2 cellular contexts compared by ENCODE assay signal in the genomic region with DNA sequence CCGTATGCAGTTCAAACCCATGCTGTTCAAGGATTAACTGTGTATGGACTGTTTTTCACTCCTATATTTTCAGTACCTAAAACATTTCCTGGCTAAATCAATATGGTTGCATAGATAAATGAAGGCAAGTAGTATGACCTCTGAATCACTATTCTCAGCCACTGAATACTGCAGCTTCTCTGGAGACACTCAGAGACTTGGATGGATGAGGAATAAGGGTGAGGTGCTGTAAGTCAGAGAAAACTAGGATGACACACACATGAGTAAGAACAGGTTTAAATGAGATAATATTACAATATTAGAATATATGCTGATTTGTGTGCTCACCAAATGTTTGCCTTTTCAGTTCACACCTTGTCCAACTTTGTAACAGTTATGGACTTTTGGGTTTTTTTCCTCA.
TF ChIP-seq lines count a peak whose summit lies in the region.

No MANE protein-coding gene starts in this region.

TF ChIP-seq in HepG2, 621 proteins besides CTCF, POLR2A, EP300 and RAD21 (continues in another document):
- TF ChIP-seq, protein P1, sequence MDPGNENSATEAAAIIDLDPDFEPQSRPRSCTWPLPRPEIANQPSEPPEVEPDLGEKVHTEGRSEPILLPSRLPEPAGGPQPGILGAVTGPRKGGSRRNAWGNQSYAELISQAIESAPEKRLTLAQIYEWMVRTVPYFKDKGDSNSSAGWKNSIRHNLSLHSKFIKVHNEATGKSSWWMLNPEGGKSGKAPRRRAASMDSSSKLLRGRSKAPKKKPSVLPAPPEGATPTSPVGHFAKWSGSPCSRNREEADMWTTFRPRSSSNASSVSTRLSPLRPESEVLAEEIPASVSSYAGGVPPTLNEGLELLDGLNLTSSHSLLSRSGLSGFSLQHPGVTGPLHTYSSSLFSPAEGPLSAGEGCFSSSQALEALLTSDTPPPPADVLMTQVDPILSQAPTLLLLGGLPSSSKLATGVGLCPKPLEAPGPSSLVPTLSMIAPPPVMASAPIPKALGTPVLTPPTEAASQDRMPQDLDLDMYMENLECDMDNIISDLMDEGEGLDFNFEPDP (CRISPR knock-in tag; conservative IDR thresholded peaks at IDR 0.05) = no peak
- TF ChIP-seq NR2C2 (CRISPR knock-in tag; IDR thresholded peaks at IDR 0.05; ENCODE audit: borderline replicate concordance) = no peak
- TF ChIP-seq ZNF777 (CRISPR knock-in tag; IDR thresholded peaks at IDR 0.05) = no peak
- TF ChIP-seq BCL6 (CRISPR knock-in tag; IDR thresholded peaks at IDR 0.05) = no peak
- TF ChIP-seq, protein P2, sequence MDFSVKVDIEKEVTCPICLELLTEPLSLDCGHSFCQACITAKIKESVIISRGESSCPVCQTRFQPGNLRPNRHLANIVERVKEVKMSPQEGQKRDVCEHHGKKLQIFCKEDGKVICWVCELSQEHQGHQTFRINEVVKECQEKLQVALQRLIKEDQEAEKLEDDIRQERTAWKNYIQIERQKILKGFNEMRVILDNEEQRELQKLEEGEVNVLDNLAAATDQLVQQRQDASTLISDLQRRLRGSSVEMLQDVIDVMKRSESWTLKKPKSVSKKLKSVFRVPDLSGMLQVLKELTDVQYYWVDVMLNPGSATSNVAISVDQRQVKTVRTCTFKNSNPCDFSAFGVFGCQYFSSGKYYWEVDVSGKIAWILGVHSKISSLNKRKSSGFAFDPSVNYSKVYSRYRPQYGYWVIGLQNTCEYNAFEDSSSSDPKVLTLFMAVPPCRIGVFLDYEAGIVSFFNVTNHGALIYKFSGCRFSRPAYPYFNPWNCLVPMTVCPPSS (IDR thresholded peaks at IDR 0.05) = no peak
- TF ChIP-seq, protein P3, sequence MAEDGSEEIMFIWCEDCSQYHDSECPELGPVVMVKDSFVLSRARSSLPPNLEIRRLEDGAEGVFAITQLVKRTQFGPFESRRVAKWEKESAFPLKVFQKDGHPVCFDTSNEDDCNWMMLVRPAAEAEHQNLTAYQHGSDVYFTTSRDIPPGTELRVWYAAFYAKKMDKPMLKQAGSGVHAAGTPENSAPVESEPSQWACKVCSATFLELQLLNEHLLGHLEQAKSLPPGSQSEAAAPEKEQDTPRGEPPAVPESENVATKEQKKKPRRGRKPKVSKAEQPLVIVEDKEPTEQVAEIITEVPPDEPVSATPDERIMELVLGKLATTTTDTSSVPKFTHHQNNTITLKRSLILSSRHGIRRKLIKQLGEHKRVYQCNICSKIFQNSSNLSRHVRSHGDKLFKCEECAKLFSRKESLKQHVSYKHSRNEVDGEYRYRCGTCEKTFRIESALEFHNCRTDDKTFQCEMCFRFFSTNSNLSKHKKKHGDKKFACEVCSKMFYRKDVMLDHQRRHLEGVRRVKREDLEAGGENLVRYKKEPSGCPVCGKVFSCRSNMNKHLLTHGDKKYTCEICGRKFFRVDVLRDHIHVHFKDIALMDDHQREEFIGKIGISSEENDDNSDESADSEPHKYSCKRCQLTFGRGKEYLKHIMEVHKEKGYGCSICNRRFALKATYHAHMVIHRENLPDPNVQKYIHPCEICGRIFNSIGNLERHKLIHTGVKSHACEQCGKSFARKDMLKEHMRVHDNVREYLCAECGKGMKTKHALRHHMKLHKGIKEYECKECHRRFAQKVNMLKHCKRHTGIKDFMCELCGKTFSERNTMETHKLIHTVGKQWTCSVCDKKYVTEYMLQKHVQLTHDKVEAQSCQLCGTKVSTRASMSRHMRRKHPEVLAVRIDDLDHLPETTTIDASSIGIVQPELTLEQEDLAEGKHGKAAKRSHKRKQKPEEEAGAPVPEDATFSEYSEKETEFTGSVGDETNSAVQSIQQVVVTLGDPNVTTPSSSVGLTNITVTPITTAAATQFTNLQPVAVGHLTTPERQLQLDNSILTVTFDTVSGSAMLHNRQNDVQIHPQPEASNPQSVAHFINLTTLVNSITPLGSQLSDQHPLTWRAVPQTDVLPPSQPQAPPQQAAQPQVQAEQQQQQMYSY (CRISPR knock-in tag; IDR thresholded peaks at IDR 0.05) = no peak
- TF ChIP-seq RORA (CRISPR knock-in tag; IDR thresholded peaks at IDR 0.05) = no peak
- no peak for TF ChIP-seq SRY (CRISPR knock-in tag; IDR thresholded peaks at IDR 0.05)
- no peak for TF ChIP-seq FOXK2 (IDR thresholded peaks at IDR 0.05)
- TF ChIP-seq ZSCAN30 (CRISPR knock-in tag; IDR thresholded peaks at IDR 0.05) = no peak
- no peak for TF ChIP-seq SALL2 (CRISPR knock-in tag; IDR thresholded peaks at IDR 0.05)
- TF ChIP-seq, protein P4, sequence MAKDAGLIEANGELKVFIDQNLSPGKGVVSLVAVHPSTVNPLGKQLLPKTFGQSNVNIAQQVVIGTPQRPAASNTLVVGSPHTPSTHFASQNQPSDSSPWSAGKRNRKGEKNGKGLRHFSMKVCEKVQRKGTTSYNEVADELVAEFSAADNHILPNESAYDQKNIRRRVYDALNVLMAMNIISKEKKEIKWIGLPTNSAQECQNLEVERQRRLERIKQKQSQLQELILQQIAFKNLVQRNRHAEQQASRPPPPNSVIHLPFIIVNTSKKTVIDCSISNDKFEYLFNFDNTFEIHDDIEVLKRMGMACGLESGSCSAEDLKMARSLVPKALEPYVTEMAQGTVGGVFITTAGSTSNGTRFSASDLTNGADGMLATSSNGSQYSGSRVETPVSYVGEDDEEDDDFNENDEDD (CRISPR knock-in tag; IDR thresholded peaks at IDR 0.05; ENCODE audit: borderline replicate concordance) = no peak
- TF ChIP-seq, protein P5, sequence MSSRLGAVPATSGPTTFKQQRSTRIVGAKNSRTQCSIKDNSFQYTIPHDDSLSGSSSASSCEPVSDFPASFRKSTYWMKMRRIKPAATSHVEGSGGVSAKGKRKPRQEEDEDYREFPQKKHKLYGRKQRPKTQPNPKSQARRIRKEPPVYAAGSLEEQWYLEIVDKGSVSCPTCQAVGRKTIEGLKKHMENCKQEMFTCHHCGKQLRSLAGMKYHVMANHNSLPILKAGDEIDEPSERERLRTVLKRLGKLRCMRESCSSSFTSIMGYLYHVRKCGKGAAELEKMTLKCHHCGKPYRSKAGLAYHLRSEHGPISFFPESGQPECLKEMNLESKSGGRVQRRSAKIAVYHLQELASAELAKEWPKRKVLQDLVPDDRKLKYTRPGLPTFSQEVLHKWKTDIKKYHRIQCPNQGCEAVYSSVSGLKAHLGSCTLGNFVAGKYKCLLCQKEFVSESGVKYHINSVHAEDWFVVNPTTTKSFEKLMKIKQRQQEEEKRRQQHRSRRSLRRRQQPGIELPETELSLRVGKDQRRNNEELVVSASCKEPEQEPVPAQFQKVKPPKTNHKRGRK (CRISPR knock-in tag; IDR thresholded peaks at IDR 0.05) = no peak
- no peak for TF ChIP-seq GTF3A (CRISPR knock-in tag; conservative IDR thresholded peaks at IDR 0.05)

TF ChIP-seq in WTC11, 78 proteins besides CTCF, POLR2A, EP300 and RAD21:
- TF ChIP-seq GRHL2 (CRISPR knock-in tag; IDR thresholded peaks at IDR 0.05; ENCODE audit: insufficient replicate concordance, severe bottlenecking) (no peak), ETV6 (CRISPR knock-in tag; IDR thresholded peaks at IDR 0.05) (no peak), TEAD1 (CRISPR knock-in tag; IDR thresholded peaks at IDR 0.05) (no peak), ZNF232 (CRISPR knock-in tag; IDR thresholded peaks at IDR 0.05) (no peak), JUN (CRISPR knock-in tag; IDR thresholded peaks at IDR 0.05) (no peak), FOXK1 (CRISPR knock-in tag; IDR thresholded peaks at IDR 0.05) (no peak), ATF1 (CRISPR knock-in tag; IDR thresholded peaks at IDR 0.05) (no peak)
- TF ChIP-seq, protein P5 (CRISPR knock-in tag; IDR thresholded peaks at IDR 0.05; ENCODE audit: borderline replicate concordance) = no peak
- TF ChIP-seq, protein P6, sequence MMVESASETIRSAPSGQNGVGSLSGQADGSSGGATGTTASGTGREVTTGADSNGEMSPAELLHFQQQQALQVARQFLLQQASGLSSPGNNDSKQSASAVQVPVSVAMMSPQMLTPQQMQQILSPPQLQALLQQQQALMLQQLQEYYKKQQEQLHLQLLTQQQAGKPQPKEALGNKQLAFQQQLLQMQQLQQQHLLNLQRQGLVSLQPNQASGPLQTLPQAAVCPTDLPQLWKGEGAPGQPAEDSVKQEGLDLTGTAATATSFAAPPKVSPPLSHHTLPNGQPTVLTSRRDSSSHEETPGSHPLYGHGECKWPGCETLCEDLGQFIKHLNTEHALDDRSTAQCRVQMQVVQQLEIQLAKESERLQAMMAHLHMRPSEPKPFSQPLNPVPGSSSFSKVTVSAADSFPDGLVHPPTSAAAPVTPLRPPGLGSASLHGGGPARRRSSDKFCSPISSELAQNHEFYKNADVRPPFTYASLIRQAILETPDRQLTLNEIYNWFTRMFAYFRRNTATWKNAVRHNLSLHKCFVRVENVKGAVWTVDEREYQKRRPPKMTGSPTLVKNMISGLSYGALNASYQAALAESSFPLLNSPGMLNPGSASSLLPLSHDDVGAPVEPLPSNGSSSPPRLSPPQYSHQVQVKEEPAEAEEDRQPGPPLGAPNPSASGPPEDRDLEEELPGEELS (CRISPR knock-in tag; IDR thresholded peaks at IDR 0.05) = no peak
- TF ChIP-seq, protein P7, sequence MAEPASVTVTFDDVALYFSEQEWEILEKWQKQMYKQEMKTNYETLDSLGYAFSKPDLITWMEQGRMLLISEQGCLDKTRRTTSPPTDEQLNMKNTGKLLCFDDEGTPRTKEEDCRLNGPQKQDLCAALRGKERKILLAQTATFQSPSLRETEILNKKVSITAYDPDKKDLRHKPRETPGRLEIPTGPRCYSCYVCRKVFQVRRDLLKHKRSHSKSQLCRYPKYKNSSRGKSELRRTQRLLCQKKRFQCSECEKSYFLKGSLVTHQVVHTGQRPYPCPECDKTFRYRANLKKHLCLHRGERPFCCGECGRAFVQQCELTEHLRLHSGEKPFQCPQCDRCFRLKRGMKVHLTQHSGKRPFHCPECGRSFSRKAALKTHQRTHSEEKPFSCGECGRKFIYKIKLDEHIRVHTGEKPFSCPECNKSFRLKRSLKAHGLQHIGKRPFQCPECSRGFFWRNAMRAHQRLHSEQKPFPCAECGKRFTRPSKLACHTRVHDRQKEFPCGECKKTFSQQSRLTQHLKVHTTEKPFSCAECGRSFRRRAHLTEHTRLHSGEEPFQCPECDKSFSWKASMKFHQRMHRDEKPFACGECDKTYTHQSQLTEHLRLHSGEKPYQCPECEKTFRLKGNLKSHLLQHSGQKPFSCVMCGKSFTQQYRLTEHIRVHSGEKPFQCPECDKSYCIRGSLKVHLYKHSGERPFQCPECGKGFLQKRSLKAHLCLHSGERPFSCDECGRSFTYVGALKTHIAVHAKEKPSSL (CRISPR knock-in tag; conservative IDR thresholded peaks at IDR 0.05) = no peak
- TF ChIP-seq, protein P8, sequence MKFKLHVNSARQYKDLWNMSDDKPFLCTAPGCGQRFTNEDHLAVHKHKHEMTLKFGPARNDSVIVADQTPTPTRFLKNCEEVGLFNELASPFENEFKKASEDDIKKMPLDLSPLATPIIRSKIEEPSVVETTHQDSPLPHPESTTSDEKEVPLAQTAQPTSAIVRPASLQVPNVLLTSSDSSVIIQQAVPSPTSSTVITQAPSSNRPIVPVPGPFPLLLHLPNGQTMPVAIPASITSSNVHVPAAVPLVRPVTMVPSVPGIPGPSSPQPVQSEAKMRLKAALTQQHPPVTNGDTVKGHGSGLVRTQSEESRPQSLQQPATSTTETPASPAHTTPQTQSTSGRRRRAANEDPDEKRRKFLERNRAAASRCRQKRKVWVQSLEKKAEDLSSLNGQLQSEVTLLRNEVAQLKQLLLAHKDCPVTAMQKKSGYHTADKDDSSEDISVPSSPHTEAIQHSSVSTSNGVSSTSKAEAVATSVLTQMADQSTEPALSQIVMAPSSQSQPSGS (CRISPR knock-in tag; IDR thresholded peaks at IDR 0.05; ENCODE audit: borderline replicate concordance, low read depth) = no peak
- TF ChIP-seq, protein P3 (CRISPR knock-in tag; IDR thresholded peaks at IDR 0.05) = no peak
TF ChIP-seq in WTC11: peak in this region for 0.
